ENCODE assay signal across 15 cellular contexts in genomic region chr6:170008386-170008785, GRCh38.
"Had no signal": no experiment of that assay in that cellular context is flagged by ENCODE, and none has a peak within 500 bp of the region (broad histone marks: within the 10 kb centered on the region; RNA-seq: fewer than 3 reads in every experiment).

No MANE protein-coding gene starts in this region.

- ATAC-seq: activated naive CD8-positive, alpha-beta T cell treated with anti-CD3 and anti-CD28 coated beads, Interleukin-2, amount 50 U/mL, for 24 hours; mucosa of descending colon; naive thymus-derived CD8-positive, alpha-beta T cell; sciatic nerve; T-helper 17 cell had no signal

- DNase-seq: activated CD4-positive, alpha-beta T cell treated with anti-CD3 and anti-CD28 coated beads, Interleukin-2, amount 50 U/mL, for 4 hours; activated CD4-positive, CD25-positive, alpha-beta regulatory T cell treated with anti-CD3 and anti-CD28 coated beads, Interleukin-2, amount 50 U/mL, for 72 hours; activated naive CD4-positive, alpha-beta T cell; activated naive CD8-positive, alpha-beta T cell treated with anti-CD3 and anti-CD28 coated beads, Interleukin-2, amount 50 U/mL, for 24 hours; hypothalamus; stimulated activated naive CD4-positive, alpha-beta T cell treated with Interleukin-2 at 50 U/mL for 16 hours; T-helper 17 cell had no signal

- H3K4me3 ChIP-seq: ascending aorta, lung, mucosa of descending colon, upper lobe of left lung had no signal

- H3K4me3 Mint-ChIP-seq: activated naive CD8-positive, alpha-beta T cell treated with anti-CD3 and anti-CD28 coated beads, Interleukin-2, amount 50 U/mL, for 24 hours; activated T-helper 1 cell treated with anti-CD3 and anti-CD28 coated beads, Interleukin-12 subunit alpha, Interleukin-12 subunit beta, Interleukin-2, Interleukin-4 antibody, amounts not matched to agents 30 ng/mL and 10 ng/mL and 1 ng/mL, durations not matched to agents 14 hours and 24 hours and 36 hours; naive thymus-derived CD8-positive, alpha-beta T cell; T-helper 17 cell had no signal

- H3K4me1 Mint-ChIP-seq: T-helper 17 cell had no signal

- FAIRE-seq: bronchial epithelial cell had no signal

- H3K9me3 ChIP-seq: ascending aorta had no signal

- H3K27me3 ChIP-seq: ascending aorta, upper lobe of left lung had no signal

- H3K27ac Mint-ChIP-seq: activated naive CD8-positive, alpha-beta T cell treated with anti-CD3 and anti-CD28 coated beads, Interleukin-2, amount 50 U/mL, for 24 hours; activated T-helper 1 cell treated with anti-CD3 and anti-CD28 coated beads, Interleukin-12 subunit alpha, Interleukin-12 subunit beta, Interleukin-2, Interleukin-4 antibody, amounts not matched to agents 30 ng/mL and 10 ng/mL and 1 ng/mL, durations not matched to agents 14 hours and 24 hours and 36 hours; naive thymus-derived CD8-positive, alpha-beta T cell; T-helper 17 cell had no signal

- H3K36me3 ChIP-seq: ascending aorta, upper lobe of left lung had no signal

- H3K27ac ChIP-seq: ascending aorta, upper lobe of left lung had no signal
